1 cellular context compared by ENCODE assay signal in genomic region chr14:61466249-61466904, GRCh38.
TF ChIP-seq lines count a peak whose summit lies in the region.

No MANE protein-coding gene starts in this region.

TF ChIP-seq in A549, 52 proteins besides CTCF, POLR2A, EP300 and RAD21 (continued from another document):
- TF ChIP-seq, protein P1, sequence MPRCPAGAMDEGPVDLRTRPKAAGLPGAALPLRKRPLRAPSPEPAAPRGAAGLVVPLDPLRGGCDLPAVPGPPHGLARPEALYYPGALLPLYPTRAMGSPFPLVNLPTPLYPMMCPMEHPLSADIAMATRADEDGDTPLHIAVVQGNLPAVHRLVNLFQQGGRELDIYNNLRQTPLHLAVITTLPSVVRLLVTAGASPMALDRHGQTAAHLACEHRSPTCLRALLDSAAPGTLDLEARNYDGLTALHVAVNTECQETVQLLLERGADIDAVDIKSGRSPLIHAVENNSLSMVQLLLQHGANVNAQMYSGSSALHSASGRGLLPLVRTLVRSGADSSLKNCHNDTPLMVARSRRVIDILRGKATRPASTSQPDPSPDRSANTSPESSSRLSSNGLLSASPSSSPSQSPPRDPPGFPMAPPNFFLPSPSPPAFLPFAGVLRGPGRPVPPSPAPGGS (IDR thresholded peaks at IDR 0.05) = peak; percentile 43; the same call in 1 of the 3 replicates
- TF ChIP-seq CEBPB (IDR thresholded peaks at IDR 0.05) (peak; percentile 72 to 83; a peak in 3 of 4 replicates), ZNF302 (CRISPR knock-in tag; IDR thresholded peaks at IDR 0.05) (no peak), NPAS2 (CRISPR knock-in tag; IDR thresholded peaks at IDR 0.05; ENCODE audit: borderline replicate concordance) (no peak), FOSL2 (IDR thresholded peaks at IDR 0.05) (peak; percentile 84), FOSL2 (CRISPR knock-in tag; IDR thresholded peaks at IDR 0.05) (peak; percentile 93)
